14 cellular contexts compared by ENCODE assay signal in genomic region chr7:96823274-96823673, GRCh38.
DNase-seq lines count a peak whose midpoint lies in the region; ATAC-seq and TF ChIP-seq lines count a peak whose summit lies in the region.
"Had no signal": no experiment of that assay in that cellular context is flagged by ENCODE, and none has a peak within 500 bp of the region (broad histone marks: within the 10 kb centered on the region; RNA-seq: fewer than 3 reads in every experiment).

No MANE protein-coding gene starts in this region.

- H3K9me3 ChIP-seq in OCI-LY7 (ENCODE audit: low read length) (no peaks in the 10 kb centered on the region), right lobe of liver (no peaks in the 10 kb centered on the region)

- H3K27me3 ChIP-seq in right lobe of liver: no peaks in the 10 kb centered on the region

- H3K27ac ChIP-seq in OCI-LY7 (ENCODE audit: low read depth, low read length, poor library complexity, severe bottlenecking): no peak overlapping the region
- H3K27ac ChIP-seq in right lobe of liver: no peak overlapping the region
- H3K27ac ChIP-seq: C4-2B, HL-60, PC-9, WERI-Rb-1 had no signal

- no peak overlapping the region for H3K4me2 ChIP-seq in OCI-LY7 (ENCODE audit: low read length)
- H3K4me2 ChIP-seq: PC-9 had no signal

- no peak for TF ChIP-seq POLR2A in right lobe of liver (IDR thresholded peaks at IDR 0.05)

- POLR2A ChIA-PET in OCI-LY7 (lab: Charles Lee): no interaction called here

- 60% methylated on average over 4 of the region's 4 CpGs for WGBS in right lobe of liver (ENCODE audit: insufficient coverage, low coverage, low lambda C conversion rate, missing lambda C conversion rate)

- no peak overlapping the region for H2AFZ ChIP-seq in OCI-LY7 (ENCODE audit: low read length)
- H2AFZ ChIP-seq: PC-9 had no signal

- H3K9me2 ChIP-seq in OCI-LY7 (ENCODE audit: insufficient read depth, low read length): no peaks in the 10 kb centered on the region

- H3K36me3 ChIP-seq in OCI-LY7 (ENCODE audit: insufficient read depth, low read length) (no peaks in the 10 kb centered on the region), right lobe of liver (no peaks in the 10 kb centered on the region)
- H3K36me3 ChIP-seq: WERI-Rb-1 had no signal

- H4K20me1 ChIP-seq in OCI-LY7 (ENCODE audit: insufficient read depth, low read length): no peaks in the 10 kb centered on the region

- no peaks in the 10 kb centered on the region for H3K4me1 ChIP-seq in OCI-LY7 (ENCODE audit: insufficient read depth, low read length, poor library complexity, severe bottlenecking)
- H3K4me1 ChIP-seq in right lobe of liver: no peaks in the 10 kb centered on the region

- H3K79me2 ChIP-seq in OCI-LY7 (ENCODE audit: insufficient read depth, low read depth, low read length): no peaks in the 10 kb centered on the region

- intact Hi-C loops in OCI-LY7 (cut with micrococcal nuclease; ENCODE audit: unreplicated experiment): no loop called here
- intact Hi-C loops in right lobe of liver (cut with DNase I): no loop called here

- CTCF ChIA-PET in OCI-LY7 (lab: Charles Lee; ENCODE audit: unreplicated experiment): no interaction called here

- H3K4me3 ChIP-seq in fibroblast of villous mesenchyme (ENCODE audit: low read depth, low read length): no peak overlapping the region
- H3K4me3 ChIP-seq in OCI-LY7 (ENCODE audit: low read depth, low read length, poor library complexity, severe bottlenecking): no peak overlapping the region
- H3K4me3 ChIP-seq in right lobe of liver: no peak overlapping the region
- H3K4me3 ChIP-seq: PC-9 had no signal

- in situ Hi-C loops in SK-MEL-5 (cut with HindIII; ENCODE audit: low pct_unique_long_range_greater_than_20kb, low sequenced_read_pairs): no loop called here

- DNase-seq in AG09319 (ENCODE audit: extremely low read depth, low read depth) (peak; percentile 20), H4 (ENCODE audit: low spot score) (peak; percentile 67), SK-MEL-5 (ENCODE audit: low read depth, low spot score) (peak; percentile 74), fibroblast of villous mesenchyme (ENCODE audit: low read depth) (peak; percentile 48), NCI-H1436 treated with DMSO at 0.1 percent for 48 hours (lab: John Stamatoyannopoulos, UW) (no peak), OCI-LY7 (ENCODE audit: low spot score) (no peak), right lobe of liver (no peak)
- DNase-seq: activated effector memory CD4-positive, alpha-beta T cell treated with Interleukin-2 at 50 U/mL for 16 hours; naive thymus-derived CD4-positive, alpha-beta T cell; WERI-Rb-1 had no signal

- BruUV-seq in OCI-LY7 (replicated peaks; lab: Mats Ljungman, UMichigan): no TSS peak

- no peak for ATAC-seq in GM21619 (IDR thresholded peaks at IDR 0.05; ENCODE audit: unreplicated experiment)
- no peak for ATAC-seq in right lobe of liver
- ATAC-seq: naive thymus-derived CD4-positive, alpha-beta T cell had no signal

- no peak for TF ChIP-seq CTCF in AG09319 (IDR thresholded peaks at IDR 0.05; ENCODE audit: low read depth, low read length)
- no peak for TF ChIP-seq CTCF in fibroblast of villous mesenchyme (IDR thresholded peaks at IDR 0.05; ENCODE audit: insufficient read depth, low read depth, low read length)
- TF ChIP-seq CTCF in OCI-LY7 (conservative IDR thresholded peaks at IDR 0.05; ENCODE audit: low read length): no peak
- no peak for TF ChIP-seq CTCF in right lobe of liver (IDR thresholded peaks at IDR 0.05)

Comparison
In these comparisons a context has a peak if more than half of its experiments do, and no peak if none do; other contexts are left out.
1. DNase-seq: peak in AG09319 (single experiment), H4 (single experiment), SK-MEL-5 (single experiment) and fibroblast of villous mesenchyme (single experiment); none in NCI-H1436 treated with DMSO at 0.1 percent for 48 hours (single experiment), OCI-LY7 (single experiment) and right lobe of liver (0 of 3).